In genomic region chr3:124826703-124827102, GRCh38 we compare ENCODE assay signal across 11 cellular contexts.
DNase-seq lines count a peak whose midpoint lies in the region; ATAC-seq, FAIRE-seq and TF ChIP-seq lines count a peak whose summit lies in the region.
"Had no signal": no experiment of that assay in that cellular context is flagged by ENCODE, and none has a peak within 500 bp of the region (broad histone marks: within the 10 kb centered on the region; RNA-seq: fewer than 3 reads in every experiment).

No MANE protein-coding gene starts in this region.

- POLR2A ChIA-PET in PC-9 (lab: Charles Lee; ENCODE audit: unreplicated experiment), result no interaction called here

- H3K27ac ChIP-seq in PC-9 (peak overlapping the region; percentile 5; the same call in 1 of the 2 replicates), kidney (ENCODE audit: low read depth in 2 of 2, low read length in 2 of 2) (no peak overlapping the region)

- 0 out of 2 replicates have a peak overlapping the region, but pooled peaks have one; percentile 4 for H3K4me2 ChIP-seq in PC-9

- H3K9me3 ChIP-seq in PC-9 (ENCODE audit: insufficient read depth, low read depth) (peaks cover 5% of the 10 kb centered on the region; the same call in 1 of the 2 replicates), kidney (ENCODE audit: control insufficient read depth in 1 of 2, low read length in 2 of 2) (no peaks in the 10 kb centered on the region)

- peaks cover 24% of the 10 kb centered on the region; the same call in 1 of the 2 replicates for H3K36me3 ChIP-seq in PC-9 (ENCODE audit: low read depth)
- peaks cover 0 to 3% of the 10 kb centered on the region in 2 donors for H3K36me3 ChIP-seq in kidney (ENCODE audit: control insufficient read depth in 1 of 2, insufficient read depth in 2 of 2, low read length in 2 of 2)

- no peak overlapping the region for H3K9ac ChIP-seq in kidney (ENCODE audit: low read length in 2 of 2)

- no peak overlapping the region for H2AFZ ChIP-seq in PC-9

- DNase-seq in Daoy (ENCODE audit: low read depth) (peak; percentile 77), PC-9 (no peak), fibroblast of gingiva (ENCODE audit: low read depth) (peak; percentile 79), pons (ENCODE audit: low spot score) (peak; percentile 65), kidney (no peak), SW 1271 (lab: John Stamatoyannopoulos, UW) (no peak)
- no peak for DNase-seq in activated CD4-positive, alpha-beta T cell treated with anti-CD3 and anti-CD28 coated beads for 4 hours
- DNase-seq: activated gamma-delta T cell, glutamatergic neuron had no signal

- H3F3A ChIP-seq in PC-9 (ENCODE audit: insufficient read depth, low read depth), result peaks cover 38% of the 10 kb centered on the region

- intact Hi-C loops in PC-9 (cut with micrococcal nuclease; ENCODE audit: unreplicated experiment) (loop anchor here (5.0 kb wide), 1 partner anchor 194 kb away; no protein-coding TSS in a partner anchor), kidney (cut with DNase I) (no loop called here)

- BruUV-seq in PC-9 (replicated peaks; lab: Mats Ljungman, UMichigan), result no TSS peak

- ATAC-seq in GM21825 (IDR thresholded peaks at IDR 0.05; ENCODE audit: unreplicated experiment), result no peak
- ATAC-seq: stimulated activated memory B cell treated with anti-CD40 and anti-IgM and Interleukin-4, amounts not matched to agents 10 μg/mL and 1 μg/mL and 100 μg/mL, for 72 hours had no signal

- H3K27me3 ChIP-seq in PC-9 (ENCODE audit: insufficient read depth, low read depth), result no peaks in the 10 kb centered on the region

- no peak overlapping the region for H3K4me3 ChIP-seq in PC-9
- no peak overlapping the region for H3K4me3 ChIP-seq in kidney (ENCODE audit: low read length in 2 of 2)

- H3K4me1 ChIP-seq in PC-9 (replicated peaks; ENCODE audit: insufficient read depth) (peaks cover 43% of the 10 kb centered on the region), kidney (ENCODE audit: control insufficient read depth in 1 of 2, insufficient read depth in 1 of 2, low read depth in 1 of 2, low read length in 2 of 2) (no peaks in the 10 kb centered on the region)

- TF ChIP-seq CTCF in PC-9 (conservative IDR thresholded peaks at IDR 0.05) (no peak), kidney (IDR thresholded peaks at IDR 0.05; ENCODE audit: borderline replicate concordance, extremely low read depth, insufficient read depth) (no peak)

- no peaks in the 10 kb centered on the region for H4K20me1 ChIP-seq in PC-9 (ENCODE audit: insufficient read depth)

- FAIRE-seq in kidney (lab: Jason Lieb, UNC), result no peak

- CTCF ChIA-PET in PC-9 (lab: Charles Lee), result interaction anchor here (1.1 kb wide), 1 partner anchor 40 kb away, joined by 3 read pairs; no protein-coding TSS in a partner anchor

- no peaks in the 10 kb centered on the region for H3K9me2 ChIP-seq in PC-9 (ENCODE audit: insufficient read depth)

- peaks cover 21% of the 10 kb centered on the region; the same call in 1 of the 2 replicates for H3K79me2 ChIP-seq in PC-9 (ENCODE audit: low read depth)

Comparison
In these comparisons a context has a peak if more than half of its experiments do, and no peak if none do; other contexts are left out.
1. DNase-seq: peak in Daoy (single experiment), fibroblast of gingiva (single experiment) and pons (single experiment); none in PC-9 (0 of 2), kidney (single experiment), SW 1271 (0 of 2) and activated CD4-positive, alpha-beta T cell treated with anti-CD3 and anti-CD28 coated beads for 4 hours (0 of 2).